Comparison of ENCODE assay signal across 11 cellular contexts in genomic region chrX:13086793-13087321, GRCh38. TPM values are rescaled to one million over a fixed set of nuclear protein-coding genes. Genes with fewer than 3 reads are reported as not detected.
DNase-seq lines count a peak whose midpoint lies in the region; ATAC-seq and TF ChIP-seq lines count a peak whose summit lies in the region.
"Not testable (repeated sequence)": the region's sequence is repeated elsewhere in the genome, so short reads cannot be mapped to it uniquely, and the experiment has no call there.
"Had no signal": no experiment of that assay in that cellular context is flagged by ENCODE, and none has a peak within 500 bp of the region (broad histone marks: within the 10 kb centered on the region; RNA-seq: fewer than 3 reads in every experiment).

No MANE protein-coding gene starts in this region.

- peaks cover 91% of the 10 kb centered on the region for H3K4me1 ChIP-seq in CD8-positive, alpha-beta T cell (ENCODE audit: insufficient read depth, low read length)
- H3K4me1 ChIP-seq in effector memory CD4-positive, alpha-beta T cell (ENCODE audit: control insufficient read depth, insufficient read depth, low read length, poor library complexity, severe bottlenecking) = peaks cover 56% of the 10 kb centered on the region

- not testable (repeated sequence) for H3K36me3 Mint-ChIP-seq in CD8-positive, alpha-beta T cell; T-cell; activated CD8-positive, alpha-beta memory T cell treated with anti-CD3 and anti-CD28 coated beads, Interleukin-2, amount 10 ng/mL, durations not matched to agents 7 days and 5 days; natural killer cell
- peaks cover 0 to 12% of the 10 kb centered on the region in 2 donors for H3K36me3 Mint-ChIP-seq in activated naive CD4-positive, alpha-beta T cell treated with anti-CD3 and anti-CD28 coated beads, Interleukin-2, amount 50 U/mL, for 72 hours

- H3K9me3 ChIP-seq in CD8-positive, alpha-beta T cell (ENCODE audit: low read length); effector memory CD4-positive, alpha-beta T cell (ENCODE audit: control insufficient read depth, low read length): not testable (repeated sequence)

- H3K27me3 ChIP-seq in CD8-positive, alpha-beta T cell (ENCODE audit: insufficient read depth, low read length); effector memory CD4-positive, alpha-beta T cell (replicated peaks; ENCODE audit: control insufficient read depth, insufficient read depth, low read length, poor library complexity, severe bottlenecking): not testable (repeated sequence)

- H3K4me1 Mint-ChIP-seq in CD8-positive, alpha-beta T cell (ENCODE audit: low read depth) = peaks cover 87% of the 10 kb centered on the region
- H3K4me1 Mint-ChIP-seq in T-cell = peaks cover 92 to 95% (median 94%) of the 10 kb centered on the region in 3 donors
- peaks cover 81% of the 10 kb centered on the region for H3K4me1 Mint-ChIP-seq in activated CD8-positive, alpha-beta memory T cell treated with anti-CD3 and anti-CD28 coated beads, Interleukin-2, amount 10 ng/mL, durations not matched to agents 7 days and 5 days
- H3K4me1 Mint-ChIP-seq in natural killer cell = peaks cover 73 to 85% of the 10 kb centered on the region in 2 donors

- H3K27me3 Mint-ChIP-seq in CD8-positive, alpha-beta T cell (ENCODE audit: low read depth); T-cell; activated CD8-positive, alpha-beta memory T cell treated with anti-CD3 and anti-CD28 coated beads, Interleukin-2, amount 10 ng/mL, durations not matched to agents 7 days and 5 days; natural killer cell (ENCODE audit: low read depth in 2 of 2): not testable (repeated sequence)

- H3K4me3 Mint-ChIP-seq in CD8-positive, alpha-beta T cell = peak overlapping the region; percentile 80
- H3K4me3 Mint-ChIP-seq in T-cell = peak overlapping the region; percentile 77 to 85 (median 80)
- peak overlapping the region; percentile 75 for H3K4me3 Mint-ChIP-seq in activated CD8-positive, alpha-beta memory T cell treated with anti-CD3 and anti-CD28 coated beads, Interleukin-2, amount 10 ng/mL, durations not matched to agents 7 days and 5 days
- H3K4me3 Mint-ChIP-seq in natural killer cell = peak overlapping the region; percentile 90

- CTCF ChIA-PET in CD8-positive, alpha-beta T cell (lab: Charles Lee) = interaction anchor here (1.0 to 5.9 kb wide), 13 partner anchors 10 to 401 kb away, joined by 3 to 52 read pairs (median 5); partner anchors contain the start of gene TMSB4X
- CTCF ChIA-PET in T-cell (lab: Charles Lee) = interaction anchor here (0.7 to 3.4 kb wide), 16 partner anchors 35 to 401 kb away, joined by 3 to 22 read pairs (median 4); no protein-coding TSS in a partner anchor
- CTCF ChIA-PET in activated CD8-positive, alpha-beta memory T cell treated with anti-CD3 and anti-CD28 coated beads, Interleukin-2, amount 10 ng/mL, durations not matched to agents 7 days and 5 days (lab: Charles Lee) = interaction anchor here (0.9 to 14.0 kb wide), 9 partner anchors 10 to 402 kb away, joined by 3 to 167 read pairs (median 4); partner anchors contain the start of gene TMSB4X

- intact Hi-C loops in CD8-positive, alpha-beta T cell (cut with DNase I, micrococcal nuclease) = loop anchor here (1.0 to 5.0 kb wide), 4 partner anchors 34 to 137 kb away; no protein-coding TSS in a partner anchor
- intact Hi-C loops in natural killer cell (cut with micrococcal nuclease) = loop anchor here (1.0 to 10.0 kb wide), 5 partner anchors 35 to 608 kb away; no protein-coding TSS in a partner anchor

- POLR2A ChIA-PET in CD8-positive, alpha-beta T cell (lab: Charles Lee) = interaction anchor here (0.7 to 10.7 kb wide), 23 partner anchors 12 to 387 kb away, joined by 3 to 518 read pairs (median 6); partner anchors contain the start of gene TMSB4X
- POLR2A ChIA-PET in T-cell (lab: Charles Lee) = interaction anchor here (0.5 to 4.9 kb wide), 10 partner anchors 10 to 280 kb away, joined by 3 to 29 read pairs (median 6); partner anchors contain the start of gene TMSB4X (in 1 of the 2)

- TF ChIP-seq POLR2A in NB4 (IDR thresholded peaks at IDR 0.05; ENCODE audit: extremely low read depth, insufficient read length) = not testable (repeated sequence)

- H3K27ac ChIP-seq in CD8-positive, alpha-beta T cell (ENCODE audit: low read depth, low read length) = peak overlapping the region; percentile 57
- H3K27ac ChIP-seq in effector memory CD4-positive, alpha-beta T cell (ENCODE audit: insufficient read depth, low read length, poor library complexity, severe bottlenecking) = peak overlapping the region; percentile 97

- ATAC-seq in CD8-positive, alpha-beta T cell = peak; percentile 46
- not testable (repeated sequence) for ATAC-seq in T-cell (replicated peaks in 1 of 4); activated CD8-positive, alpha-beta memory T cell treated with anti-CD3 and anti-CD28 coated beads, Interleukin-2, amount 10 ng/mL, durations not matched to agents 7 days and 5 days; activated naive CD4-positive, alpha-beta T cell treated with anti-CD3 and anti-CD28 coated beads, Interleukin-2, amount 50 U/mL, for 72 hours; natural killer cell

- peak overlapping the region; percentile 98 for H3K27ac Mint-ChIP-seq in CD8-positive, alpha-beta T cell
- H3K27ac Mint-ChIP-seq in T-cell = peak overlapping the region; percentile 89 to 99
- peak overlapping the region; percentile 96 for H3K27ac Mint-ChIP-seq in activated CD8-positive, alpha-beta memory T cell treated with anti-CD3 and anti-CD28 coated beads, Interleukin-2, amount 10 ng/mL, durations not matched to agents 7 days and 5 days
- peak overlapping the region; percentile 98 to 100 for H3K27ac Mint-ChIP-seq in activated naive CD4-positive, alpha-beta T cell treated with anti-CD3 and anti-CD28 coated beads, Interleukin-2, amount 50 U/mL, for 72 hours
- peak overlapping the region; percentile 99 for H3K27ac Mint-ChIP-seq in natural killer cell

- not testable (repeated sequence) for H3K9me3 Mint-ChIP-seq in CD8-positive, alpha-beta T cell; T-cell; activated CD8-positive, alpha-beta memory T cell treated with anti-CD3 and anti-CD28 coated beads, Interleukin-2, amount 10 ng/mL, durations not matched to agents 7 days and 5 days (ENCODE audit: low read depth); activated naive CD4-positive, alpha-beta T cell treated with anti-CD3 and anti-CD28 coated beads, Interleukin-2, amount 50 U/mL, for 72 hours; natural killer cell

- not testable (repeated sequence) for H3K36me3 ChIP-seq in CD8-positive, alpha-beta T cell (ENCODE audit: insufficient read depth, low read length); effector memory CD4-positive, alpha-beta T cell (ENCODE audit: control insufficient read depth, insufficient read depth, low read length)

- not testable (repeated sequence) for TF ChIP-seq CTCF in CD8-positive, alpha-beta T cell (IDR thresholded peaks at IDR 0.05); NB4 (IDR thresholded peaks at IDR 0.05; ENCODE audit: low read depth, low read length); natural killer cell (IDR thresholded peaks at IDR 0.05)

- not testable (repeated sequence) for DNase-seq in CD8-positive, alpha-beta T cell; NB4 (ENCODE audit: low read depth); activated CD8-positive, alpha-beta memory T cell treated with anti-CD3 and anti-CD28 coated beads, Interleukin-2, amount 10 ng/mL, durations not matched to agents 7 days and 5 days; activated naive CD4-positive, alpha-beta T cell treated with anti-CD3 and anti-CD28 coated beads, Interleukin-2, amount 50 U/mL, for 72 hours (ENCODE audit: low spot score in 2 of 2); effector memory CD4-positive, alpha-beta T cell; natural killer cell
- DNase-seq in T-cell = peak in 2 of 34 experiments; percentile 49 to 54

- H3K4me3 ChIP-seq in CD8-positive, alpha-beta T cell (ENCODE audit: low read depth, low read length) = peak overlapping the region; percentile 47
- peak overlapping the region; percentile 41 for H3K4me3 ChIP-seq in NB4 (ENCODE audit: low read depth, low read length)
- H3K4me3 ChIP-seq in effector memory CD4-positive, alpha-beta T cell (ENCODE audit: insufficient read depth, low read depth, low read length, poor library complexity, severe bottlenecking) = not testable (repeated sequence)

RNA-seq across cellular contexts. Expression of gene FAM9C, which starts 42.4 kb away (rescaled TPM):
- not detected for total RNA-seq in CD8-positive, alpha-beta T cell
- total RNA-seq in T-cell (not detected), natural killer cell (not detected)
- total RNA-seq in activated CD8-positive, alpha-beta memory T cell treated with anti-CD3 and anti-CD28 coated beads, Interleukin-2, amount 10 ng/mL, durations not matched to agents 7 days and 5 days = not detected
- total RNA-seq in activated naive CD4-positive, alpha-beta T cell treated with anti-CD3 and anti-CD28 coated beads, Interleukin-2, amount 50 U/mL, for 72 hours = under 1 TPM in 1 of 2 donors, not detected in 1; 0.41 TPM
- total RNA-seq: glomerular endothelial cell, H1, HT1080, osteocyte had no signal
